ENCODE assay signal across 8 cellular contexts in genomic region chr14:34365309-34365915, GRCh38.
DNase-seq lines count a peak whose midpoint lies in the region; ATAC-seq and TF ChIP-seq lines count a peak whose summit lies in the region.

No MANE protein-coding gene starts in this region.

- DNase-seq in ELR (ENCODE audit: low read depth) (peak; percentile 28), NCI-H69 (lab: John Stamatoyannopoulos, UW) (peak; percentile 43), cardiac fibroblast (ENCODE audit: low read depth in 2 of 2) (peak; percentile 35 to 51), mucosa of descending colon (no peak), islet precursor cell (no peak)
- DNase-seq in activated naive CD4-positive, alpha-beta T cell treated with Interleukin-2 at 50 U/mL for 16 hours: no peak

- peaks cover 26% of the 10 kb centered on the region for H3K4me1 ChIP-seq in mucosa of descending colon (ENCODE audit: low read depth)

- H3K4me3 ChIP-seq in cardiac fibroblast (replicated peaks in 1 of 2; ENCODE audit: low read depth in 2 of 2, low read length in 2 of 2): no peak overlapping the region
- H3K4me3 ChIP-seq in mucosa of descending colon: no peak overlapping the region

- intact Hi-C loops in mucosa of descending colon (cut with DNase I, micrococcal nuclease): no loop called here

- peak; percentile 8 for TF ChIP-seq CTCF in cardiac fibroblast (IDR thresholded peaks at IDR 0.05; ENCODE audit: low read depth, low read length)
- no peak for TF ChIP-seq CTCF in mucosa of descending colon (IDR thresholded peaks at IDR 0.05)

- ATAC-seq in mucosa of descending colon (peak; percentile 38), GM21825 (IDR thresholded peaks at IDR 0.05; ENCODE audit: unreplicated experiment) (no peak), HG02798 (IDR thresholded peaks at IDR 0.05; ENCODE audit: poor library complexity, unreplicated experiment) (no peak)

- no peaks in the 10 kb centered on the region for H3K36me3 ChIP-seq in mucosa of descending colon (ENCODE audit: low read depth)

- no peaks in the 10 kb centered on the region for H3K9me3 ChIP-seq in mucosa of descending colon

Comparison
In these comparisons a context has a peak if more than half of its experiments do, and no peak if none do; other contexts are left out.
1. DNase-seq: peak in ELR (single experiment), NCI-H69 (single experiment) and cardiac fibroblast (2 of 2); none in mucosa of descending colon (0 of 3), islet precursor cell (single experiment) and activated naive CD4-positive, alpha-beta T cell treated with Interleukin-2 at 50 U/mL for 16 hours (single experiment).